Comparison of ENCODE assay signal across 13 cellular contexts in genomic region chr3:158775801-158776399, GRCh38. TPM values are rescaled to one million over a fixed set of nuclear protein-coding genes. Genes with fewer than 3 reads are reported as not detected.
DNase-seq lines count a peak whose midpoint lies in the region; ATAC-seq and TF ChIP-seq lines count a peak whose summit lies in the region.
"Had no signal": no experiment of that assay in that cellular context is flagged by ENCODE, and none has a peak within 500 bp of the region (broad histone marks: within the 10 kb centered on the region; RNA-seq: fewer than 3 reads in every experiment).

No MANE protein-coding gene starts in this region.

- TF ChIP-seq POLR2A in erythroblast (IDR thresholded peaks at IDR 0.05; ENCODE audit: low read length) (no peak), adrenal gland (IDR thresholded peaks at IDR 0.05) (no peak)

- no TSS peak for BruUV-seq in A673 (replicated peaks; lab: Mats Ljungman, UMichigan)

- H3K36me3 ChIP-seq in A673 (ENCODE audit: insufficient read depth, low read length, poor library complexity, severe bottlenecking) (no peaks in the 10 kb centered on the region), adrenal gland (replicated peaks in 1 of 2) (no peaks in the 10 kb centered on the region)
- H3K36me3 ChIP-seq: SJSA1 had no signal

- H3K4me3 ChIP-seq in A673 (ENCODE audit: low read depth, low read length, poor library complexity, severe bottlenecking) = no peak overlapping the region
- H3K4me3 ChIP-seq in adrenal gland = no peak overlapping the region
- H3K4me3 ChIP-seq: SJSA1 had no signal

- H3K27ac ChIP-seq in A673 (ENCODE audit: low read depth, low read length, poor library complexity, severe bottlenecking) (no peak overlapping the region), adrenal gland (peak overlapping the region in 2 of 5 donors; percentile 32 to 46)
- H3K27ac ChIP-seq: parathyroid adenoma, SJSA1 had no signal

- H3K4me1 ChIP-seq in A673 (ENCODE audit: insufficient read depth, low read length, poor library complexity, severe bottlenecking) (no peaks in the 10 kb centered on the region), adrenal gland (replicated peaks in 1 of 2) (peaks cover 0 to 15% of the 10 kb centered on the region in 2 donors)
- H3K4me1 ChIP-seq: parathyroid adenoma had no signal

- intact Hi-C loops in A673 (cut with micrococcal nuclease; ENCODE audit: unreplicated experiment) (no loop called here), adrenal gland (cut with DNase I) (no loop called here)

- peak; percentile 67 for ATAC-seq in GM19463 (IDR thresholded peaks at IDR 0.05; ENCODE audit: unreplicated experiment)
- ATAC-seq in HG03432 (IDR thresholded peaks at IDR 0.05; ENCODE audit: unreplicated experiment) = peak; percentile 61

- CTCF ChIA-PET in A673 (lab: Charles Lee) = no interaction called here

- POLR2A ChIA-PET in A673 (lab: Charles Lee; ENCODE audit: low non-redundant PET) = no interaction called here

- 88 to 98% (median 93%) methylated on average over 2 of the region's 2 CpGs for WGBS in adrenal gland, 4 donors

- no peaks in the 10 kb centered on the region for H3K27me3 ChIP-seq in A673 (replicated peaks; ENCODE audit: insufficient read depth, low read depth, low read length, poor library complexity)
- no peaks in the 10 kb centered on the region for H3K27me3 ChIP-seq in adrenal gland
- H3K27me3 ChIP-seq: SJSA1 had no signal

- DNase-seq in A673 (ENCODE audit: low spot score) (peak; percentile 14), erythroblast (lab: John Stamatoyannopoulos, UW) (peak; percentile 40 to 58), adrenal gland (no peak), medulla oblongata (ENCODE audit: extremely low spot score) (no peak), NCI-H2107 treated with DMSO at 0.1 percent for 48 hours (lab: John Stamatoyannopoulos, UW; ENCODE audit: unreplicated experiment) (no peak)
- no peak for DNase-seq in stimulated activated CD4-positive, alpha-beta T cell treated with anti-CD3 and anti-CD28 coated beads, Interleukin-2, amount 100 ng/mL, for 24 hours
- DNase-seq: activated naive CD8-positive, alpha-beta T cell treated with anti-CD3 and anti-CD28 coated beads for 36 hours; KG1; NCI-H1694 treated with DMSO at 0.1 percent for 48 hours had no signal

- TF ChIP-seq CTCF in A673 (conservative IDR thresholded peaks at IDR 0.05; ENCODE audit: low read depth, low read length) (no peak), adrenal gland (IDR thresholded peaks at IDR 0.05) (no peak)

- H3K9me3 ChIP-seq in A673 (ENCODE audit: low read depth, low read length, poor library complexity, severe bottlenecking) (no peaks in the 10 kb centered on the region), adrenal gland (replicated peaks in 1 of 3) (no peaks in the 10 kb centered on the region)
- H3K9me3 ChIP-seq: SJSA1 had no signal

RNA-seq across cellular contexts. Expression of gene MFSD1, which starts 26.0 kb away (rescaled TPM):
- total RNA-seq in A673 (2021) (15.2 and 16.1 TPM in 2 replicates), adrenal gland (100 to 1,000 TPM in 2 of 8 donors, 10 to 100 TPM in 6; 57.2 to 118 (median 82.3) TPM)
- polyA plus RNA-seq in adrenal gland = 10 to 100 TPM; 20.4 to 83.8 (median 25.7) TPM

RNA-seq across cellular contexts. Expression of gene RARRES1, which starts 43.6 kb away (rescaled TPM):
- 0.15 TPM in 1 of 2 replicates, not detected in the other for total RNA-seq in A673 (2021)
- 100 to 1,000 TPM in 2 of 8 donors, 10 to 100 TPM in 5, 1 to 10 TPM in 1; 7.0 to 204 (median 33.1) TPM for total RNA-seq in adrenal gland
- polyA plus RNA-seq in adrenal gland = 10 to 100 TPM in 1 of 3 donors, 1 to 10 TPM in 2; 8.2 to 19.7 (median 9.7) TPM
- total RNA-seq: activated naive CD8-positive, alpha-beta T cell treated with anti-CD3 and anti-CD28 coated beads for 36 hours had no signal

Comparison
In these comparisons a context has a peak if more than half of its experiments do, and no peak if none do; other contexts are left out.
1. DNase-seq: peak in A673 (single experiment) and erythroblast (2 of 2); none in stimulated activated CD4-positive, alpha-beta T cell treated with anti-CD3 and anti-CD28 coated beads, Interleukin-2, amount 100 ng/mL, for 24 hours (0 of 2), adrenal gland (0 of 7), medulla oblongata (single experiment) and NCI-H2107 treated with DMSO at 0.1 percent for 48 hours (single experiment).